1 cellular context compared by ENCODE assay signal in the genomic region with DNA sequence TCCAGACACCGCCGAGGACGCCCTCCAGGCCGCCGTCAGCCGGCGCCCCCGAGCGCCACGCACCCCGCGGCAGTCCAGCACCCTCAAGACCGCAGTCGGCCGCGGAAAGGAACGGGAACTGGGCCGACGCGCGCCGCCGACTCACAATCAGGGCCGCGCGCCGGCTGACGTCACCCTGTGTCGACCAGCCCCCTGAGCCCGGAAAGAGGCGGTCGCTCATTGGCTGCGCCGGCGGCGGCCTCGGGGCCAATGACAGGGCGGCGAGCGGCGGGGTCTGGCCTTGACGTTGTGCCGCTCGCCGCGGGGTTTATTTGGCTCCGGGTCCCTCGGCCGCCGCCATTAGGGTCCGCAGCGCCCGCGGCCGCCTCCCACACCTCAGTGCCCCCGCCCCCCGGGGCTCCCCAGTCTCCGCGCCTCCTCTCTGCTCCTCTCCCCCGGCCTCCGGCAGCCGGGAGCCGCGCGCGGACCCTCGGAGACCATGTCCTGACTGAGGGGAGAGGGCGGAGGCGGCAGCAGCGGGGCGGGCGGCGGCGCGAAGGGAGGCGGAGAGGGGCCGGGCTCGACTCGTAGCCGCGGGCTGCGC.
TF ChIP-seq lines count a peak whose summit lies in the region.

No MANE protein-coding gene starts in this region.

TF ChIP-seq in K562, 482 proteins besides CTCF, POLR2A, EP300 and RAD21 (continued from another document):
- TF ChIP-seq, protein P1, sequence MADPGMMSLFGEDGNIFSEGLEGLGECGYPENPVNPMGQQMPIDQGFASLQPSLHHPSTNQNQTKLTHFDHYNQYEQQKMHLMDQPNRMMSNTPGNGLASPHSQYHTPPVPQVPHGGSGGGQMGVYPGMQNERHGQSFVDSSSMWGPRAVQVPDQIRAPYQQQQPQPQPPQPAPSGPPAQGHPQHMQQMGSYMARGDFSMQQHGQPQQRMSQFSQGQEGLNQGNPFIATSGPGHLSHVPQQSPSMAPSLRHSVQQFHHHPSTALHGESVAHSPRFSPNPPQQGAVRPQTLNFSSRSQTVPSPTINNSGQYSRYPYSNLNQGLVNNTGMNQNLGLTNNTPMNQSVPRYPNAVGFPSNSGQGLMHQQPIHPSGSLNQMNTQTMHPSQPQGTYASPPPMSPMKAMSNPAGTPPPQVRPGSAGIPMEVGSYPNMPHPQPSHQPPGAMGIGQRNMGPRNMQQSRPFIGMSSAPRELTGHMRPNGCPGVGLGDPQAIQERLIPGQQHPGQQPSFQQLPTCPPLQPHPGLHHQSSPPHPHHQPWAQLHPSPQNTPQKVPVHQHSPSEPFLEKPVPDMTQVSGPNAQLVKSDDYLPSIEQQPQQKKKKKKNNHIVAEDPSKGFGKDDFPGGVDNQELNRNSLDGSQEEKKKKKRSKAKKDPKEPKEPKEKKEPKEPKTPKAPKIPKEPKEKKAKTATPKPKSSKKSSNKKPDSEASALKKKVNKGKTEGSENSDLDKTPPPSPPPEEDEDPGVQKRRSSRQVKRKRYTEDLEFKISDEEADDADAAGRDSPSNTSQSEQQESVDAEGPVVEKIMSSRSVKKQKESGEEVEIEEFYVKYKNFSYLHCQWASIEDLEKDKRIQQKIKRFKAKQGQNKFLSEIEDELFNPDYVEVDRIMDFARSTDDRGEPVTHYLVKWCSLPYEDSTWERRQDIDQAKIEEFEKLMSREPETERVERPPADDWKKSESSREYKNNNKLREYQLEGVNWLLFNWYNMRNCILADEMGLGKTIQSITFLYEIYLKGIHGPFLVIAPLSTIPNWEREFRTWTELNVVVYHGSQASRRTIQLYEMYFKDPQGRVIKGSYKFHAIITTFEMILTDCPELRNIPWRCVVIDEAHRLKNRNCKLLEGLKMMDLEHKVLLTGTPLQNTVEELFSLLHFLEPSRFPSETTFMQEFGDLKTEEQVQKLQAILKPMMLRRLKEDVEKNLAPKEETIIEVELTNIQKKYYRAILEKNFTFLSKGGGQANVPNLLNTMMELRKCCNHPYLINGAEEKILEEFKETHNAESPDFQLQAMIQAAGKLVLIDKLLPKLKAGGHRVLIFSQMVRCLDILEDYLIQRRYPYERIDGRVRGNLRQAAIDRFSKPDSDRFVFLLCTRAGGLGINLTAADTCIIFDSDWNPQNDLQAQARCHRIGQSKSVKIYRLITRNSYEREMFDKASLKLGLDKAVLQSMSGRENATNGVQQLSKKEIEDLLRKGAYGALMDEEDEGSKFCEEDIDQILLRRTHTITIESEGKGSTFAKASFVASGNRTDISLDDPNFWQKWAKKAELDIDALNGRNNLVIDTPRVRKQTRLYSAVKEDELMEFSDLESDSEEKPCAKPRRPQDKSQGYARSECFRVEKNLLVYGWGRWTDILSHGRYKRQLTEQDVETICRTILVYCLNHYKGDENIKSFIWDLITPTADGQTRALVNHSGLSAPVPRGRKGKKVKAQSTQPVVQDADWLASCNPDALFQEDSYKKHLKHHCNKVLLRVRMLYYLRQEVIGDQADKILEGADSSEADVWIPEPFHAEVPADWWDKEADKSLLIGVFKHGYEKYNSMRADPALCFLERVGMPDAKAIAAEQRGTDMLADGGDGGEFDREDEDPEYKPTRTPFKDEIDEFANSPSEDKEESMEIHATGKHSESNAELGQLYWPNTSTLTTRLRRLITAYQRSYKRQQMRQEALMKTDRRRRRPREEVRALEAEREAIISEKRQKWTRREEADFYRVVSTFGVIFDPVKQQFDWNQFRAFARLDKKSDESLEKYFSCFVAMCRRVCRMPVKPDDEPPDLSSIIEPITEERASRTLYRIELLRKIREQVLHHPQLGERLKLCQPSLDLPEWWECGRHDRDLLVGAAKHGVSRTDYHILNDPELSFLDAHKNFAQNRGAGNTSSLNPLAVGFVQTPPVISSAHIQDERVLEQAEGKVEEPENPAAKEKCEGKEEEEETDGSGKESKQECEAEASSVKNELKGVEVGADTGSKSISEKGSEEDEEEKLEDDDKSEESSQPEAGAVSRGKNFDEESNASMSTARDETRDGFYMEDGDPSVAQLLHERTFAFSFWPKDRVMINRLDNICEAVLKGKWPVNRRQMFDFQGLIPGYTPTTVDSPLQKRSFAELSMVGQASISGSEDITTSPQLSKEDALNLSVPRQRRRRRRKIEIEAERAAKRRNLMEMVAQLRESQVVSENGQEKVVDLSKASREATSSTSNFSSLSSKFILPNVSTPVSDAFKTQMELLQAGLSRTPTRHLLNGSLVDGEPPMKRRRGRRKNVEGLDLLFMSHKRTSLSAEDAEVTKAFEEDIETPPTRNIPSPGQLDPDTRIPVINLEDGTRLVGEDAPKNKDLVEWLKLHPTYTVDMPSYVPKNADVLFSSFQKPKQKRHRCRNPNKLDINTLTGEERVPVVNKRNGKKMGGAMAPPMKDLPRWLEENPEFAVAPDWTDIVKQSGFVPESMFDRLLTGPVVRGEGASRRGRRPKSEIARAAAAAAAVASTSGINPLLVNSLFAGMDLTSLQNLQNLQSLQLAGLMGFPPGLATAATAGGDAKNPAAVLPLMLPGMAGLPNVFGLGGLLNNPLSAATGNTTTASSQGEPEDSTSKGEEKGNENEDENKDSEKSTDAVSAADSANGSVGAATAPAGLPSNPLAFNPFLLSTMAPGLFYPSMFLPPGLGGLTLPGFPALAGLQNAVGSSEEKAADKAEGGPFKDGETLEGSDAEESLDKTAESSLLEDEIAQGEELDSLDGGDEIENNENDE (IDR thresholded peaks at IDR 0.05; ENCODE audit: low read depth, low read length), result no peak
- TF ChIP-seq MTF1 (CRISPR knock-in tag; IDR thresholded peaks at IDR 0.05; ENCODE audit: borderline replicate concordance), result no peak
- TF ChIP-seq, protein P2, sequence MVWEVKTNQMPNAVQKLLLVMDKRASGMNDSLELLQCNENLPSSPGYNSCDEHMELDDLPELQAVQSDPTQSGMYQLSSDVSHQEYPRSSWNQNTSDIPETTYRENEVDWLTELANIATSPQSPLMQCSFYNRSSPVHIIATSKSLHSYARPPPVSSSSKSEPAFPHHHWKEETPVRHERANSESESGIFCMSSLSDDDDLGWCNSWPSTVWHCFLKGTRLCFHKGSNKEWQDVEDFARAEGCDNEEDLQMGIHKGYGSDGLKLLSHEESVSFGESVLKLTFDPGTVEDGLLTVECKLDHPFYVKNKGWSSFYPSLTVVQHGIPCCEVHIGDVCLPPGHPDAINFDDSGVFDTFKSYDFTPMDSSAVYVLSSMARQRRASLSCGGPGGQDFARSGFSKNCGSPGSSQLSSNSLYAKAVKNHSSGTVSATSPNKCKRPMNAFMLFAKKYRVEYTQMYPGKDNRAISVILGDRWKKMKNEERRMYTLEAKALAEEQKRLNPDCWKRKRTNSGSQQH (CRISPR knock-in tag; IDR thresholded peaks at IDR 0.05), result no peak
- TF ChIP-seq, protein P3, sequence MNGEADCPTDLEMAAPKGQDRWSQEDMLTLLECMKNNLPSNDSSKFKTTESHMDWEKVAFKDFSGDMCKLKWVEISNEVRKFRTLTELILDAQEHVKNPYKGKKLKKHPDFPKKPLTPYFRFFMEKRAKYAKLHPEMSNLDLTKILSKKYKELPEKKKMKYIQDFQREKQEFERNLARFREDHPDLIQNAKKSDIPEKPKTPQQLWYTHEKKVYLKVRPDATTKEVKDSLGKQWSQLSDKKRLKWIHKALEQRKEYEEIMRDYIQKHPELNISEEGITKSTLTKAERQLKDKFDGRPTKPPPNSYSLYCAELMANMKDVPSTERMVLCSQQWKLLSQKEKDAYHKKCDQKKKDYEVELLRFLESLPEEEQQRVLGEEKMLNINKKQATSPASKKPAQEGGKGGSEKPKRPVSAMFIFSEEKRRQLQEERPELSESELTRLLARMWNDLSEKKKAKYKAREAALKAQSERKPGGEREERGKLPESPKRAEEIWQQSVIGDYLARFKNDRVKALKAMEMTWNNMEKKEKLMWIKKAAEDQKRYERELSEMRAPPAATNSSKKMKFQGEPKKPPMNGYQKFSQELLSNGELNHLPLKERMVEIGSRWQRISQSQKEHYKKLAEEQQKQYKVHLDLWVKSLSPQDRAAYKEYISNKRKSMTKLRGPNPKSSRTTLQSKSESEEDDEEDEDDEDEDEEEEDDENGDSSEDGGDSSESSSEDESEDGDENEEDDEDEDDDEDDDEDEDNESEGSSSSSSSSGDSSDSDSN (IDR thresholded peaks at IDR 0.05; ENCODE audit: borderline replicate concordance in 1 of 2, low read depth in 2 of 2, low read length in 2 of 2), result 0 out of 4 replicates have a peak, but pooled peaks have one; percentile 24 to 33
- peak; percentile 95 for TF ChIP-seq CREB1 (IDR thresholded peaks at IDR 0.05)
- peak; percentile 91 for TF ChIP-seq CREB1 (CRISPR knock-in tag; IDR thresholded peaks at IDR 0.05)
- no peak for TF ChIP-seq OTX1 (CRISPR knock-in tag; IDR thresholded peaks at IDR 0.05)
- no peak for TF ChIP-seq ZNF384 (IDR thresholded peaks at IDR 0.05; ENCODE audit: low read depth, low read length)
- TF ChIP-seq ZNF518B (CRISPR knock-in tag; IDR thresholded peaks at IDR 0.05), result no peak
- no peak for TF ChIP-seq STAT6 (CRISPR knock-in tag; IDR thresholded peaks at IDR 0.05)
- no peak for TF ChIP-seq XRCC3 (IDR thresholded peaks at IDR 0.05)
TF ChIP-seq in K562: peak in this region for 88.
